In genomic region chr1:229280921-229281320, GRCh38 we compare ENCODE assay signal across 2 cellular contexts.
TF ChIP-seq lines count a peak whose summit lies in the region.

No MANE protein-coding gene starts in this region.

TF ChIP-seq in HepG2, 621 proteins besides CTCF, POLR2A, EP300 and RAD21:
- TF ChIP-seq ZNF207 (IDR thresholded peaks at IDR 0.05; ENCODE audit: borderline replicate concordance) (no peak), THRA (CRISPR knock-in tag; IDR thresholded peaks at IDR 0.05; ENCODE audit: borderline replicate concordance) (no peak)

TF ChIP-seq in endothelial cell of umbilical vein, 7 proteins besides CTCF, POLR2A, EP300 and RAD21:
- no peak for TF ChIP-seq EZH2 (IDR thresholded peaks at IDR 0.05; ENCODE audit: borderline replicate concordance, low read depth, low read length, severe bottlenecking)
- no peak for TF ChIP-seq MAX (IDR thresholded peaks at IDR 0.05; ENCODE audit: insufficient read depth, insufficient read length)
- TF ChIP-seq MYC (IDR thresholded peaks at IDR 0.05; ENCODE audit: low read depth, low read length) = no peak
- no peak for TF ChIP-seq GATA2 (IDR thresholded peaks at IDR 0.05; ENCODE audit: insufficient read depth, insufficient read length, low read depth, low read length)
- TF ChIP-seq JUN (IDR thresholded peaks at IDR 0.05; ENCODE audit: borderline replicate concordance, insufficient read depth, insufficient read length, low read depth) = no peak
- no peak for TF ChIP-seq FOS (IDR thresholded peaks at IDR 0.05; ENCODE audit: borderline replicate concordance, insufficient read depth, low read length)
- no peak for TF ChIP-seq POLR2AphosphoS5 (IDR thresholded peaks at IDR 0.05; ENCODE audit: insufficient read depth, low read depth, low read length)
TF ChIP-seq in endothelial cell of umbilical vein: peak in this region for 0.
